ENCODE assay signal across 13 cellular contexts in the genomic region with DNA sequence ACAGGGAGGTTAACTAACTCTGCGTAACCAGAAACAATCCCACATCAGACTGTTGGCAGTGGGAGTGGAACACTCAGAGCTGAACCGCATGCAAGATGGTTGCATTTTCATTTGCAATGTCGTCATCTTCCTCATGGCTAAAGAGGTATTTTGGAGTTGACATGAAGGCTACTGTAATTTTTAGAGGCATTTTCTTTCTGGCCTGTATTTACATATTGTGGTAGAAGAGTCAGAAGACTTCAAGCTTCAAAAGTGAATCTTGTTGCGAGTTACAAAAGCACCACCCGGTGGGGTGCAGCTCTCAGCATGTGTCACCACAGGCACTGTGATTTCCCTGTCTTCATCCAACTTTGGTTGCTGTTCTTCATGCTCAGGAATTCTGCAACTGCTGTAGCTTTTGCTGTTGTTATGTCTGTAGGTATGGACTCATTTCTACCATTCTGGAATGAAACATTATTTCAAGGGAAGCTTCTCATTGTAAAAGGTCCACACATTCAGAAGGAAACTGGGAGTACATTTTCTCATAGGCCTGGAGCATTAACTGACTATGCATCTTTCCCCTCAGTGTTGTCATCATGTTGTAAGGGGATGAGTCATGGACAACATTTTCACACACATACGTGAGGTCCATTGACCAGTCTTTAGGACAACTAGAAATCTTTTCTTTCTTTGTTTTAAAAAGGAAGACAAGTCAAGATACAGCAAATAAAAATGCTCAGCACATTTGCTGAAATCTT. TPM values are rescaled to one million over a fixed set of nuclear protein-coding genes. Genes with fewer than 3 reads are reported as not detected.
DNase-seq lines count a peak whose midpoint lies in the region; ATAC-seq, FAIRE-seq and TF ChIP-seq lines count a peak whose summit lies in the region.
"Had no signal": no experiment of that assay in that cellular context is flagged by ENCODE, and none has a peak within 500 bp of the region (broad histone marks: within the 10 kb centered on the region; RNA-seq: fewer than 3 reads in every experiment).

No MANE protein-coding gene starts in this region.

- H3F3A ChIP-seq in Loucy (ENCODE audit: low read depth), result no peaks in the 10 kb centered on the region

- peaks cover 6% of the 10 kb centered on the region for H3K27me3 Mint-ChIP-seq in CD4-positive, alpha-beta T cell

- no peak for FAIRE-seq in HepG2 (lab: Jason Lieb, UNC)

- H3K4me1 Mint-ChIP-seq in CD4-positive, alpha-beta T cell (ENCODE audit: low read depth), result no peaks in the 10 kb centered on the region

- H3K9ac ChIP-seq in HepG2 (ENCODE audit: insufficient read depth, low read depth, low read length) (no peak overlapping the region), Loucy (ENCODE audit: low read depth, low read length, poor library complexity, severe bottlenecking) (no peak overlapping the region)

- H3K4me1 ChIP-seq in HepG2 (ENCODE audit: insufficient read depth, low read length), result no peaks in the 10 kb centered on the region
- H3K4me1 ChIP-seq in right lobe of liver, result no peaks in the 10 kb centered on the region
- no peaks in the 10 kb centered on the region for H3K4me1 ChIP-seq in Loucy (ENCODE audit: insufficient read depth, low read length, poor library complexity, severe bottlenecking)
- H3K4me1 ChIP-seq: HAP-1 had no signal

- no peaks in the 10 kb centered on the region for H3K9me3 Mint-ChIP-seq in CD4-positive, alpha-beta T cell

- TF ChIP-seq EP300 in HepG2 (IDR thresholded peaks at IDR 0.05; ENCODE audit: low read depth in 2 of 2, low read length in 2 of 2) (no peak), HepG2 (CRISPR knock-in tag; IDR thresholded peaks at IDR 0.05; ENCODE audit: borderline replicate concordance) (no peak)

- no peak for TF ChIP-seq RAD21 in HepG2 (CRISPR knock-in tag; IDR thresholded peaks at IDR 0.05)

- H3K79me2 ChIP-seq in HepG2 (ENCODE audit: insufficient read depth, low read length) (no peaks in the 10 kb centered on the region), Loucy (ENCODE audit: insufficient read depth, low read length) (no peaks in the 10 kb centered on the region)

- TF ChIP-seq CTCF in HepG2 (CRISPR knock-in tag; IDR thresholded peaks at IDR 0.05) (no peak), right lobe of liver (IDR thresholded peaks at IDR 0.05) (no peak), Loucy (conservative IDR thresholded peaks at IDR 0.05; ENCODE audit: low read length) (0 out of 2 replicates have a peak, but pooled peaks have one; percentile 22), choroid plexus epithelial cell (conservative IDR thresholded peaks at IDR 0.05; ENCODE audit: low read depth, low read length) (no peak)
- TF ChIP-seq CTCF in CD4-positive, alpha-beta T cell (IDR thresholded peaks at IDR 0.05), result no peak

- CTCF ChIA-PET in HepG2 (lab: Yijun Ruan, JAX; ENCODE audit: low intra/inter-chr PET ratio, low total read pairs) (no interaction called here), HEK293T (lab: Yijun Ruan, JAX) (no interaction called here)
- CTCF ChIA-PET in CD4-positive, alpha-beta T cell (lab: Charles Lee), result no interaction called here

- H3K4me2 ChIP-seq in HepG2 (ENCODE audit: low read depth, low read length) (no peak overlapping the region), Loucy (ENCODE audit: low read depth, low read length, poor library complexity, severe bottlenecking) (no peak overlapping the region)

- H3K27ac ChIP-seq in HepG2 (ENCODE audit: extremely low read length, insufficient read depth, low read length) (no peak overlapping the region), right lobe of liver (no peak overlapping the region)
- no peak overlapping the region for H3K27ac ChIP-seq in CD4-positive, alpha-beta T cell (ENCODE audit: low read depth, low read length)

- no TSS peak for BruUV-seq in HepG2 (replicated peaks; lab: Mats Ljungman, UMichigan)

- in situ Hi-C loops in HepG2 (cut with HindIII; ENCODE audit: extremely low pct_ligation_motif_present, low pct_unique_long_range_greater_than_20kb), result no loop called here

- no peak overlapping the region for H3K4me3 ChIP-seq in HepG2 (replicated peaks in 1 of 3; ENCODE audit: insufficient read depth in 1 of 3, low read depth in 2 of 3, low read length in 3 of 3)
- H3K4me3 ChIP-seq in right lobe of liver, result no peak overlapping the region
- no peak overlapping the region for H3K4me3 ChIP-seq in Loucy (ENCODE audit: low read length, poor library complexity, severe bottlenecking)
- no peak overlapping the region for H3K4me3 ChIP-seq in choroid plexus epithelial cell (ENCODE audit: low read depth, low read length)
- H3K4me3 ChIP-seq: HAP-1, lung had no signal

- H2AFZ ChIP-seq in HepG2 (ENCODE audit: low read length), result no peak overlapping the region
- no peak overlapping the region for H2AFZ ChIP-seq in Loucy (ENCODE audit: low read length)

- DNase-seq in HepG2 (ENCODE audit: low spot score) (no peak), right lobe of liver (no peak), choroid plexus epithelial cell (ENCODE audit: low read depth) (peak; percentile 79), NOMO-1 treated with DMSO at 0.1 percent for 48 hours (lab: John Stamatoyannopoulos, UW; ENCODE audit: unreplicated experiment) (no peak), HEK293T (ENCODE audit: extremely low spot score) (no peak)
- DNase-seq in CD4-positive, alpha-beta T cell, result no peak
- DNase-seq: activated CD4-positive, CD25-positive, alpha-beta regulatory T cell; activated gamma-delta T cell treated with Interleukin-2 at 50 U/mL for 16 hours; NCI-H1048 had no signal

- H3K36me3 ChIP-seq in HepG2 (replicated peaks in 1 of 2; ENCODE audit: control insufficient read depth in 1 of 2, insufficient read depth in 2 of 2, low read length in 2 of 2), result no peaks in the 10 kb centered on the region
- no peaks in the 10 kb centered on the region for H3K36me3 ChIP-seq in right lobe of liver
- no peaks in the 10 kb centered on the region for H3K36me3 ChIP-seq in Loucy (ENCODE audit: insufficient read depth, low read length)
- H3K36me3 ChIP-seq: HAP-1 had no signal

- H3K27ac Mint-ChIP-seq in CD4-positive, alpha-beta T cell, result no peak overlapping the region

- WGBS in HepG2 (ENCODE audit: low lambda C conversion rate), result 48% methylated on average over 6 of the region's 6 CpGs
- 76% methylated on average over 6 of the region's 6 CpGs for WGBS in right lobe of liver (ENCODE audit: insufficient coverage, low coverage, low lambda C conversion rate, missing lambda C conversion rate)

- 0 out of 2 replicates have a peak, but pooled peaks cover 3% of the 10 kb centered on the region for H3K9me3 ChIP-seq in HepG2 (ENCODE audit: low read length)
- H3K9me3 ChIP-seq in right lobe of liver, result no peaks in the 10 kb centered on the region
- H3K9me3 ChIP-seq in Loucy (ENCODE audit: insufficient read depth, low read depth, low read length), result no peaks in the 10 kb centered on the region; the same call in 1 of the 2 replicates
- H3K9me3 ChIP-seq in CD4-positive, alpha-beta T cell (ENCODE audit: control insufficient read depth, low read length), result no peaks in the 10 kb centered on the region
- H3K9me3 ChIP-seq: HAP-1 had no signal

- H3K27me3 ChIP-seq in HepG2 (ENCODE audit: control insufficient read depth in 1 of 2, insufficient read depth in 2 of 2, low read length in 2 of 2) (peaks cover 0 to 20% of the 10 kb centered on the region in 2 experiments; a peak in 2 of 5 replicates), right lobe of liver (no peaks in the 10 kb centered on the region), Loucy (ENCODE audit: insufficient read depth, low read length, poor library complexity, severe bottlenecking) (no peaks in the 10 kb centered on the region)
- H3K27me3 ChIP-seq in CD4-positive, alpha-beta T cell (ENCODE audit: control insufficient read depth, insufficient read depth, low read length), result no peaks in the 10 kb centered on the region

- ATAC-seq in HepG2 (no peak), right lobe of liver (no peak), GM18517 (IDR thresholded peaks at IDR 0.05; ENCODE audit: unreplicated experiment) (no peak)
- no peak for ATAC-seq in CD4-positive, alpha-beta T cell (ENCODE audit: poor library complexity)

- no peaks in the 10 kb centered on the region for H3K36me3 Mint-ChIP-seq in CD4-positive, alpha-beta T cell (ENCODE audit: low read depth)

- H3K9me2 ChIP-seq in Loucy (replicated peaks; ENCODE audit: low read depth, low read length), result no peaks in the 10 kb centered on the region

- no peak overlapping the region for H3K4me3 Mint-ChIP-seq in CD4-positive, alpha-beta T cell

- H4K20me1 ChIP-seq in HepG2 (ENCODE audit: insufficient read depth, low read length) (no peaks in the 10 kb centered on the region), Loucy (ENCODE audit: insufficient read depth, low read length, poor library complexity, severe bottlenecking) (no peaks in the 10 kb centered on the region)

- POLR2A ChIA-PET in HepG2 (lab: Yijun Ruan, JAX) (no interaction called here), HEK293T (lab: Yijun Ruan, JAX) (no interaction called here)
- POLR2A ChIA-PET in CD4-positive, alpha-beta T cell (lab: Charles Lee), result no interaction called here

- TF ChIP-seq POLR2A in HepG2 (IDR thresholded peaks at IDR 0.05; ENCODE audit: insufficient read depth in 1 of 2, low read depth in 2 of 2, low read length in 2 of 2) (no peak), right lobe of liver (IDR thresholded peaks at IDR 0.05) (no peak)

- intact Hi-C loops in HepG2 (cut with micrococcal nuclease; ENCODE audit: unreplicated experiment) (no loop called here), right lobe of liver (cut with DNase I) (no loop called here)
- intact Hi-C loops in CD4-positive, alpha-beta T cell (cut with DNase I, micrococcal nuclease), result no loop called here

RNA-seq across cellular contexts. Expression of a gene that starts 35.4 kb away (rescaled TPM):
- total RNA-seq in HepG2 (2016; rRNA removed; fragmentation: Illumina TruSeq; extraction: Trizol) (0.20 and 0.46 TPM in 2 replicates), right lobe of liver (under 1 TPM; 0.15 to 0.47 (median 0.26) TPM)
- 0.10 TPM in 1 of 2 replicates, not detected in the other for total RNA-seq in HepG2 (2016; cell fraction: cytosol; rRNA removed; fragmentation: Illumina TruSeq; extraction: Trizol; ENCODE audit: low read depth)
- 0.19 and 0.56 TPM in 2 replicates for total RNA-seq in HepG2 (2016; cell fraction: insoluble cytoplasmic fraction; rRNA removed; fragmentation: Illumina TruSeq; extraction: Trizol)
- total RNA-seq in HepG2 (2016; cell fraction: membrane; rRNA removed; fragmentation: Illumina TruSeq; extraction: Trizol), result 0.10 and 0.25 TPM in 2 replicates
- 0.56 and 1.2 TPM in 2 replicates for total RNA-seq in HepG2 (2016; cell fraction: nucleus; rRNA removed; fragmentation: Illumina TruSeq; extraction: Trizol)
- polyA plus RNA-seq in HepG2 (2011; rRNA removed), result 0.17 and 0.24 TPM in 2 replicates
- polyA plus RNA-seq in HepG2 (2011; cell fraction: cytosol; rRNA removed), result 0.05 and 0.17 TPM in 2 replicates
- polyA plus RNA-seq in HepG2 (2011; cell fraction: nucleus; rRNA removed), result 0.29 and 0.45 TPM in 2 replicates
- polyA plus RNA-seq in HepG2 (2012), result 0.08 and 0.44 TPM in 2 replicates
- polyA plus RNA-seq in HepG2 (2016; cell fraction: cytosol; fragmentation: Illumina TruSeq; extraction: Trizol; ENCODE audit: low read depth), result 0.05 and 0.06 TPM in 2 replicates
- 0.14 and 0.35 TPM in 2 replicates for polyA plus RNA-seq in HepG2 (2016; cell fraction: insoluble cytoplasmic fraction; fragmentation: Illumina TruSeq; extraction: Trizol; ENCODE audit: low read depth)
- polyA plus RNA-seq in HepG2 (2016; cell fraction: membrane; fragmentation: Illumina TruSeq; extraction: Trizol; ENCODE audit: low read depth), result 0.16 and 0.28 TPM in 2 replicates
- polyA plus RNA-seq in HepG2 (2016; cell fraction: nucleus; fragmentation: Illumina TruSeq; extraction: Trizol; ENCODE audit: insufficient read depth, low read depth), result 1.2 and 1.3 TPM in 2 replicates
- polyA minus RNA-seq in HepG2 (2011; rRNA and poly(A)+ RNA removed; ENCODE audit: low replicate concordance), result 0.16 TPM in 1 of 2 replicates, not detected in the other
- polyA minus RNA-seq in HepG2 (2011; cell fraction: cytosol; rRNA and poly(A)+ RNA removed), result 0.18 and 0.30 TPM in 2 replicates
- 0.39 and 0.75 TPM in 2 replicates for polyA minus RNA-seq in HepG2 (2011; cell fraction: nucleus; rRNA and poly(A)+ RNA removed)
- total RNA-seq in CD4-positive, alpha-beta T cell, result not detected
- total RNA-seq: lung had no signal
